ENCODE assay signal across 18 cellular contexts in genomic region chr5:60549841-60550240, GRCh38.
DNase-seq lines count a peak whose midpoint lies in the region; ATAC-seq and TF ChIP-seq lines count a peak whose summit lies in the region.
"Had no signal": no experiment of that assay in that cellular context is flagged by ENCODE, and none has a peak within 500 bp of the region (broad histone marks: within the 10 kb centered on the region; RNA-seq: fewer than 3 reads in every experiment).

No MANE protein-coding gene starts in this region.

- 39 to 51% methylated on average over 3 of the region's 3 CpGs for WGBS in gastroesophageal sphincter (ENCODE audit: low coverage in 1 of 2), 2 donors

- DNase-seq in chondrocyte (ENCODE audit: low spot score) = no peak
- no peak for DNase-seq in GF-D8 (lab: John Stamatoyannopoulos, UW)
- no peak for DNase-seq in AG08396 (ENCODE audit: low spot score)
- DNase-seq: 8988T; ACHN; C1 segment of cervical spinal cord; Calu3; CD4-positive, alpha-beta memory T cell; COR-L47; DMS53; DMS79 treated with DMSO at 0.1 percent for 48 hours; GM23248; H7; HCEC 1CT had no signal

- H3K4me1 Mint-ChIP-seq in chondrocyte (ENCODE audit: low read depth) = peaks cover 53% of the 10 kb centered on the region
- H3K4me1 Mint-ChIP-seq: CD4-positive, alpha-beta memory T cell had no signal

- H3K27ac ChIP-seq in gastroesophageal sphincter (peak overlapping the region; percentile 47 to 83 (median 65)), rectal smooth muscle tissue (ENCODE audit: low read depth, low read length) (peak overlapping the region; percentile 21)
- H3K27ac ChIP-seq: A549, GM23248 had no signal

- peaks cover 14% of the 10 kb centered on the region for H3K36me3 Mint-ChIP-seq in chondrocyte (ENCODE audit: low read depth)
- H3K36me3 Mint-ChIP-seq: CD4-positive, alpha-beta memory T cell had no signal

- no peak for TF ChIP-seq CTCF in chondrocyte (IDR thresholded peaks at IDR 0.05)
- TF ChIP-seq CTCF in gastroesophageal sphincter (IDR thresholded peaks at IDR 0.05) = no peak

- peaks cover 0 to 46% (median 17%) of the 10 kb centered on the region in 3 donors for H3K4me1 ChIP-seq in gastroesophageal sphincter
- H3K4me1 ChIP-seq in rectal smooth muscle tissue (ENCODE audit: control insufficient read depth, insufficient read depth, low read length) = peaks cover 18% of the 10 kb centered on the region
- H3K4me1 ChIP-seq: A549 had no signal

- peak overlapping the region; percentile 85 for H3K27ac Mint-ChIP-seq in chondrocyte (ENCODE audit: unreplicated experiment)
- H3K27ac Mint-ChIP-seq: CD4-positive, alpha-beta memory T cell had no signal

- no peak overlapping the region for H3K4me3 ChIP-seq in gastroesophageal sphincter
- no peak overlapping the region for H3K4me3 ChIP-seq in rectal smooth muscle tissue (ENCODE audit: low read length)
- H3K4me3 ChIP-seq: A549, GM23248 had no signal

- H3K27me3 ChIP-seq in gastroesophageal sphincter (no peaks in the 10 kb centered on the region), rectal smooth muscle tissue (ENCODE audit: control insufficient read depth, insufficient read depth, low read length) (no peaks in the 10 kb centered on the region)

- H3K36me3 ChIP-seq in gastroesophageal sphincter = no peaks in the 10 kb centered on the region
- no peaks in the 10 kb centered on the region for H3K36me3 ChIP-seq in rectal smooth muscle tissue (ENCODE audit: control insufficient read depth, insufficient read depth, low read length)

- peaks cover 19% of the 10 kb centered on the region for H3K9me3 Mint-ChIP-seq in chondrocyte (ENCODE audit: low read depth)

- TF ChIP-seq EP300 in gastroesophageal sphincter (IDR thresholded peaks at IDR 0.05) = no peak

- H3K9me3 ChIP-seq in gastroesophageal sphincter = no peaks in the 10 kb centered on the region

- TF ChIP-seq POLR2A in gastroesophageal sphincter (IDR thresholded peaks at IDR 0.05) = no peak

- H3K27me3 Mint-ChIP-seq in chondrocyte (ENCODE audit: low read depth) = no peaks in the 10 kb centered on the region
- H3K27me3 Mint-ChIP-seq: CD4-positive, alpha-beta memory T cell had no signal

- no peak overlapping the region for H3K4me3 Mint-ChIP-seq in chondrocyte (ENCODE audit: unreplicated experiment)
- H3K4me3 Mint-ChIP-seq: CD4-positive, alpha-beta memory T cell had no signal

- H3K9ac ChIP-seq in rectal smooth muscle tissue (ENCODE audit: low read length) = no peak overlapping the region
- H3K9ac ChIP-seq: GM23248 had no signal

- ATAC-seq in gastroesophageal sphincter (no peak), GM18868 (IDR thresholded peaks at IDR 0.05; ENCODE audit: unreplicated experiment) (no peak)
- ATAC-seq: A549 had no signal
